Comparison of ENCODE assay signal across 8 cellular contexts in the genomic region with DNA sequence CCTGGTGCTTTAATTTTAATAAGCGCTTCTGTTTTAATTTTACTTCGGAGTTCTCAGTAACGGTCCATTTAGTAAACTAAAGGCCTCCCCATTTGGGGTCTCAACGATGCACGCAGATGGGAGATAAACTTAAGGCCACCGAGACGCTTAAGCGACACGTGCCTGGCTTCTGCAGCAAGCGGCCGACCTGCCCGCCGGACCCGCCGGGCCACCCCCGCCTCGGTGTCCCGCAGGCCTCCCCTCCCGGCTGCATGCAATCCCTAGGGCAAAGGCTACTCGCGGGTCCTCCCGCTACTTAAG. TPM values are rescaled to one million over a fixed set of nuclear protein-coding genes. Genes with fewer than 3 reads are reported as not detected.
A peak's percentile ranks its signal among the peaks of the same experiment; 100 is the strongest.
DNase-seq lines count a peak whose midpoint lies in the region; TF ChIP-seq lines count a peak whose summit lies in the region.

No MANE protein-coding gene starts in this region.

- H3K4me3 ChIP-seq in BLaER1 (peak overlapping the region; percentile 83), HAP-1 (peak overlapping the region; percentile 79), iPS-15b (ENCODE audit: low read depth, low read length) (peak overlapping the region; percentile 73), stomach (peak overlapping the region; percentile 61 to 86 (median 66))

- H3K27me3 ChIP-seq in BLaER1 (no peaks in the 10 kb centered on the region), HAP-1 (ENCODE audit: low read depth) (no peaks in the 10 kb centered on the region), iPS-15b (ENCODE audit: control insufficient read depth, insufficient read depth, low read length) (no peaks in the 10 kb centered on the region), stomach (no peaks in the 10 kb centered on the region)

- intact Hi-C loops in stomach (cut with DNase I; ENCODE audit: low total_unique reads), result no loop called here

- peaks cover 8% of the 10 kb centered on the region; the same call in 1 of the 2 replicates for H3K36me3 ChIP-seq in BLaER1
- H3K36me3 ChIP-seq in HAP-1 (replicated peaks), result peaks cover 23% of the 10 kb centered on the region
- H3K36me3 ChIP-seq in iPS-15b (ENCODE audit: control insufficient read depth, insufficient read depth, low read length), result peaks cover 4% of the 10 kb centered on the region
- no peaks in the 10 kb centered on the region for H3K36me3 ChIP-seq in stomach

- DNase-seq in HAP-1 (ENCODE audit: low spot score in 2 of 2) (peak in 1 of 2 experiments; percentile 31), stomach (no peak), NCI-H2227 treated with DMSO at 0.1 percent for 48 hours (lab: John Stamatoyannopoulos, UW) (no peak), GM13977 (ENCODE audit: low spot score) (no peak)
- DNase-seq in NK-92 treated with Interleukin-12 subunit alpha and Interleukin-12 subunit beta, amount 100 ng/mL, for 24 hours (lab: John Stamatoyannopoulos, UW), result no peak

- H3K4me1 ChIP-seq in BLaER1, result peaks cover 31% of the 10 kb centered on the region
- H3K4me1 ChIP-seq in HAP-1, result peaks cover 9% of the 10 kb centered on the region; the same call in 1 of the 2 replicates
- H3K4me1 ChIP-seq in iPS-15b (ENCODE audit: control insufficient read depth, insufficient read depth, low read length), result peaks cover 6% of the 10 kb centered on the region
- peaks cover 5 to 14% (median 9%) of the 10 kb centered on the region in 4 donors for H3K4me1 ChIP-seq in stomach

- H3K4me2 ChIP-seq in BLaER1, result peak overlapping the region; percentile 94

- no peaks in the 10 kb centered on the region for H3K9me3 ChIP-seq in BLaER1
- no peaks in the 10 kb centered on the region for H3K9me3 ChIP-seq in HAP-1
- H3K9me3 ChIP-seq in iPS-15b (ENCODE audit: control insufficient read depth, insufficient read depth, low read length), result no peaks in the 10 kb centered on the region
- H3K9me3 ChIP-seq in stomach, result no peaks in the 10 kb centered on the region

- in situ Hi-C loops in HAP-1 (cut with MboI; ENCODE audit: low sequenced_read_pairs) (no loop called here), GM13977 (cut with MboI; ENCODE audit: low pct_unique_long_range_greater_than_20kb, low sequenced_read_pairs, unreplicated experiment) (no loop called here)

- H3K27ac ChIP-seq in BLaER1 (peak overlapping the region; percentile 74), VCaP (peak overlapping the region; percentile 73), stomach (peak overlapping the region; percentile 63 to 87 (median 82))

- TF ChIP-seq CTCF in VCaP (conservative IDR thresholded peaks at IDR 0.05) (no peak), stomach (IDR thresholded peaks at IDR 0.05) (no peak), GM13977 (IDR thresholded peaks at IDR 0.05; ENCODE audit: extremely low read depth, insufficient read depth, missing control alignments) (no peak)

- TF ChIP-seq EP300 in stomach (IDR thresholded peaks at IDR 0.05), result no peak

- WGBS in stomach, 5 donors, result 0 to 1% (median 1%) methylated on average over 14 to 22 of the region's 22 CpGs

- no peak for TF ChIP-seq POLR2A in stomach (IDR thresholded peaks at IDR 0.05)

- peaks cover 1% of the 10 kb centered on the region; the same call in 1 of the 2 replicates for H4K20me1 ChIP-seq in BLaER1

- peak overlapping the region; percentile 79 for H3K9ac ChIP-seq in BLaER1
- H3K9ac ChIP-seq in iPS-15b (ENCODE audit: low read depth, low read length), result peak overlapping the region; percentile 37

RNA-seq across cellular contexts. Expression of gene GCSH, which starts 0.6 kb away (rescaled TPM):
- 10 to 100 TPM in 3 of 5 donors, 1 to 10 TPM in 2; 4.9 to 29.0 (median 22.5) TPM for total RNA-seq in stomach
- 10 to 100 TPM; 22.6 to 36.4 (median 29.4) TPM for polyA plus RNA-seq in stomach

RNA-seq across cellular contexts. Expression of gene C16orf46, which starts 18.6 kb away (rescaled TPM):
- total RNA-seq in stomach, result under 1 TPM in 1 of 5 donors, not detected in 4; 0.73 TPM
- polyA plus RNA-seq in stomach, result 1 to 10 TPM in 1 of 3 donors, under 1 TPM in 2; 0.44 to 1.1 (median 0.50) TPM

RNA-seq across cellular contexts. Expression of gene ATMIN, which starts 60.0 kb away (rescaled TPM):
- 100 to 1,000 TPM in 1 of 5 donors, 10 to 100 TPM in 2, 1 to 10 TPM in 2; 1.8 to 102 (median 30.9) TPM for total RNA-seq in stomach
- polyA plus RNA-seq in stomach, result 10 to 100 TPM in 2 of 3 donors, 1 to 10 TPM in 1; 9.6 to 17.9 (median 12.3) TPM
